In genomic region chr7:4882742-4883351, GRCh38 we compare ENCODE assay signal across 8 cellular contexts.
DNase-seq lines count a peak whose midpoint lies in the region; ATAC-seq lines count a peak whose summit lies in the region.

No MANE protein-coding gene starts in this region.

- H3K9me3 Mint-ChIP-seq in activated T-cell treated with anti-CD3 and anti-CD28 coated beads, Interleukin-2, amount 50 U/mL, for 24 hours: no peaks in the 10 kb centered on the region
- no peaks in the 10 kb centered on the region for H3K9me3 Mint-ChIP-seq in stimulated activated effector memory CD8-positive, alpha-beta T cell treated with anti-CD3 and anti-CD28 coated beads, Interleukin-12 subunit alpha, Interleukin-12 subunit beta, amount 100 ng/mL, for 72 hours

- no peak overlapping the region for H3K27ac Mint-ChIP-seq in activated T-cell treated with anti-CD3 and anti-CD28 coated beads, Interleukin-2, amount 50 U/mL, for 24 hours
- no peak overlapping the region for H3K27ac Mint-ChIP-seq in stimulated activated effector memory CD8-positive, alpha-beta T cell treated with anti-CD3 and anti-CD28 coated beads, Interleukin-12 subunit alpha, Interleukin-12 subunit beta, amount 100 ng/mL, for 72 hours

- H3K27ac ChIP-seq in iPS DF 6.9 (ENCODE audit: low read length): no peak overlapping the region

- peaks cover 10% of the 10 kb centered on the region for H3K4me1 Mint-ChIP-seq in activated T-cell treated with anti-CD3 and anti-CD28 coated beads, Interleukin-2, amount 50 U/mL, for 24 hours (ENCODE audit: low read depth)
- peaks cover 7% of the 10 kb centered on the region for H3K4me1 Mint-ChIP-seq in stimulated activated effector memory CD8-positive, alpha-beta T cell treated with anti-CD3 and anti-CD28 coated beads, Interleukin-12 subunit alpha, Interleukin-12 subunit beta, amount 100 ng/mL, for 72 hours

- no peaks in the 10 kb centered on the region for H3K27me3 ChIP-seq in iPS DF 6.9 (ENCODE audit: control insufficient read depth, insufficient read depth, low read length)

- no CpG with 5 or more reads among the region's 43 CpGs for WGBS in iPS DF 6.9 (ENCODE audit: insufficient coverage, insufficient read length)

- H3K9me3 ChIP-seq in iPS DF 6.9 (ENCODE audit: control insufficient read depth, insufficient read depth, low read length): no peaks in the 10 kb centered on the region

- ATAC-seq in stimulated activated effector memory CD8-positive, alpha-beta T cell treated with anti-CD3 and anti-CD28 coated beads, Interleukin-12 subunit alpha, Interleukin-12 subunit beta, amount 100 ng/mL, for 72 hours: no peak
- ATAC-seq in HG03565 (IDR thresholded peaks at IDR 0.05; ENCODE audit: unreplicated experiment): no peak
- no peak for ATAC-seq in GM19351 (IDR thresholded peaks at IDR 0.05; ENCODE audit: unreplicated experiment)

- peak overlapping the region; percentile 64 for H3K4me3 Mint-ChIP-seq in activated T-cell treated with anti-CD3 and anti-CD28 coated beads, Interleukin-2, amount 50 U/mL, for 24 hours
- peak overlapping the region; percentile 54 for H3K4me3 Mint-ChIP-seq in stimulated activated effector memory CD8-positive, alpha-beta T cell treated with anti-CD3 and anti-CD28 coated beads, Interleukin-12 subunit alpha, Interleukin-12 subunit beta, amount 100 ng/mL, for 72 hours

- H3K36me3 ChIP-seq in iPS DF 6.9 (ENCODE audit: control insufficient read depth, insufficient read depth, low read length): no peaks in the 10 kb centered on the region

- H3K4me1 ChIP-seq in iPS DF 6.9 (ENCODE audit: control insufficient read depth, insufficient read depth, low read length): no peaks in the 10 kb centered on the region

- H3K27me3 Mint-ChIP-seq in activated T-cell treated with anti-CD3 and anti-CD28 coated beads, Interleukin-2, amount 50 U/mL, for 24 hours: peaks cover 60% of the 10 kb centered on the region

- no peaks in the 10 kb centered on the region for H3K36me3 Mint-ChIP-seq in activated T-cell treated with anti-CD3 and anti-CD28 coated beads, Interleukin-2, amount 50 U/mL, for 24 hours (ENCODE audit: low read depth)
- H3K36me3 Mint-ChIP-seq in stimulated activated effector memory CD8-positive, alpha-beta T cell treated with anti-CD3 and anti-CD28 coated beads, Interleukin-12 subunit alpha, Interleukin-12 subunit beta, amount 100 ng/mL, for 72 hours: no peaks in the 10 kb centered on the region

- DNase-seq in NCI-H82 (lab: John Stamatoyannopoulos, UW): peak; percentile 55
- DNase-seq in NCI-H82 treated with DMSO at 0.1 percent for 48 hours (lab: John Stamatoyannopoulos, UW; ENCODE audit: unreplicated experiment): no peak
- peak; percentile 45 for DNase-seq in activated T-cell treated with anti-CD3 and anti-CD28 coated beads, Interleukin-2, amount 50 U/mL, for 24 hours
- no peak for DNase-seq in iPS DF 6.9 (ENCODE audit: low read depth, low spot score)
- DNase-seq in stimulated activated effector memory CD8-positive, alpha-beta T cell treated with anti-CD3 and anti-CD28 coated beads, Interleukin-12 subunit alpha, Interleukin-12 subunit beta, amount 100 ng/mL, for 72 hours (ENCODE audit: low spot score in 2 of 2): no peak
- DNase-seq in COLO668 (lab: John Stamatoyannopoulos, UW; ENCODE audit: unreplicated experiment): no peak

- peak overlapping the region; percentile 53; the same call in 1 of the 2 replicates for H3K4me3 ChIP-seq in iPS DF 6.9 (ENCODE audit: low read length)

Comparison
In these comparisons a context has a peak if more than half of its experiments do, and no peak if none do; other contexts are left out.
1. DNase-seq: peak in NCI-H82 (single experiment) and activated T-cell treated with anti-CD3 and anti-CD28 coated beads, Interleukin-2, amount 50 U/mL, for 24 hours (single experiment); none in NCI-H82 treated with DMSO at 0.1 percent for 48 hours (single experiment), iPS DF 6.9 (single experiment), stimulated activated effector memory CD8-positive, alpha-beta T cell treated with anti-CD3 and anti-CD28 coated beads, Interleukin-12 subunit alpha, Interleukin-12 subunit beta, amount 100 ng/mL, for 72 hours (0 of 2) and COLO668 (single experiment).